In the genomic region with DNA sequence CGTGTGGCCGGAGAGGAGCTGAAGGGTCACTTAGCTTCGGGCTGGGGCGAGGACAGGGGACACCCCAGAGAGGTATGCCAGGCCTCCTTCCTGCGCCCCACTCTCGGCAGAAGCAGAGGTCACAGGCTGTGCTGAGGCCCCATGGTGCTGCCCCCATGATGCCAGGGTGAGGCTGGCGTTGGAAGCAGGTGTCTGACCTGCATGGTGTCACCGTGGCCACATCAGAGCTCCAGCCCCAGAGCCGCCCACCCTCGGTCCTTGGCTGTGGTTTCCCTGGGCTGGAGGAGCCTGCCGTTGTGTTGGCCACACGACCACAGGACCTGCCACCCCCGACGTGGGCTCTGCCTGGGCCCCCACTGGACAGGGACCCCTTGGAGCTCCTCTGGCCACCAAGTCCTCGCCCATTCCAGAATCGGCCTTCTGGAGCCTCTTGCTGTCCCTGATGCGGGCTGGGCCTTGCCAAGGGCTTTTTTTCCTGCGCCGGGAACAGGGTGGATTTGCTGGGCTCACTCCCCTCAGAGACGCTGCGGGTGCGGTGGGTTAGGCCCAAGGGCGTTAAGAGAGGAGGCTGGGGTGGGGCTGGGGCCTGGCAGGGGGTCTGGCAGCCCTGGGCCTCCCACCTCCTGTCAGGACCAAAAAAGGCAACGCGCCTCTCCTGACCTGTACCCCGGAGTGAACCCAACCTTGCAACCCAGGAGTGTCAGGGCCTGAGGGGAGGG, we compare ENCODE assay signal across 22 cellular contexts. TPM values are rescaled to one million over a fixed set of nuclear protein-coding genes. Genes with fewer than 3 reads are reported as not detected.
DNase-seq lines count a peak whose midpoint lies in the region; ATAC-seq and TF ChIP-seq lines count a peak whose summit lies in the region.
"Had no signal": no experiment of that assay in that cellular context is flagged by ENCODE, and none has a peak within 500 bp of the region (broad histone marks: within the 10 kb centered on the region; RNA-seq: fewer than 3 reads in every experiment).

No MANE protein-coding gene starts in this region.

- H3K4me1 ChIP-seq in Karpas-422 (ENCODE audit: low read length) = peaks cover 100% of the 10 kb centered on the region
- peaks cover 2 to 3% of the 10 kb centered on the region in 2 experiments for H3K4me1 ChIP-seq in trophoblast cell (ENCODE audit: control insufficient read depth in 1 of 2, insufficient read depth in 2 of 2, low read length in 2 of 2)
- H3K4me1 ChIP-seq in uterus = peaks cover 24 to 53% of the 10 kb centered on the region in 2 donors

- no peak overlapping the region for H2BK12ac ChIP-seq in trophoblast cell (ENCODE audit: low read length)

- H2AFZ ChIP-seq in Karpas-422 (ENCODE audit: low read length) (no peak overlapping the region), trophoblast cell (ENCODE audit: insufficient read depth, low read length, poor library complexity) (no peak overlapping the region)
- H2AFZ ChIP-seq: GM23338 had no signal

- H2BK5ac ChIP-seq in trophoblast cell (ENCODE audit: low read depth, low read length, poor library complexity) = no peak overlapping the region

- no peak overlapping the region for H3K4ac ChIP-seq in trophoblast cell (ENCODE audit: low read depth, low read length)

- no peak overlapping the region for H4K12ac ChIP-seq in trophoblast cell (ENCODE audit: low read depth, low read length)

- H3K9me2 ChIP-seq in Karpas-422 (replicated peaks; ENCODE audit: insufficient read depth, low read length) = no peaks in the 10 kb centered on the region

- H4K91ac ChIP-seq in trophoblast cell (ENCODE audit: low read depth, low read length) = no peak overlapping the region

- peaks cover 7% of the 10 kb centered on the region for H3K36me3 Mint-ChIP-seq in activated CD8-positive, alpha-beta T cell treated with anti-CD3 and anti-CD28 coated beads, Interleukin-2, amount 10 ng/mL, durations not matched to agents 7 days and 5 days (ENCODE audit: low read depth)

- TF ChIP-seq CTCF in coronary artery (IDR thresholded peaks at IDR 0.05) (no peak), uterus (IDR thresholded peaks at IDR 0.05) (no peak)

- H2AK5ac ChIP-seq in trophoblast cell (ENCODE audit: low read length) = no peak overlapping the region

- POLR2A ChIA-PET in activated CD8-positive, alpha-beta T cell treated with anti-CD3 and anti-CD28 coated beads, Interleukin-2, amount 10 ng/mL, durations not matched to agents 7 days and 5 days (lab: Charles Lee) = no interaction called here

- WGBS in trophoblast cell (ENCODE audit: extremely low coverage, insufficient coverage, insufficient read length) = no CpG with 5 or more reads among the region's 26 CpGs

- no peak for TF ChIP-seq POLR2A in uterus (IDR thresholded peaks at IDR 0.05)

- no peak overlapping the region for H3K14ac ChIP-seq in trophoblast cell (ENCODE audit: low read length)

- CTCF ChIA-PET in activated CD8-positive, alpha-beta T cell treated with anti-CD3 and anti-CD28 coated beads, Interleukin-2, amount 10 ng/mL, durations not matched to agents 7 days and 5 days (lab: Charles Lee) = no interaction called here

- H3K79me1 ChIP-seq in trophoblast cell (ENCODE audit: low read length) = no peaks in the 10 kb centered on the region

- H3K27me3 ChIP-seq in Karpas-422 (ENCODE audit: low read length) (no peaks in the 10 kb centered on the region), trophoblast cell (ENCODE audit: insufficient read depth, low read length) (no peaks in the 10 kb centered on the region), uterus (no peaks in the 10 kb centered on the region)
- H3K27me3 ChIP-seq: brain microvascular endothelial cell had no signal

- DNase-seq in Karpas-422 (no peak), coronary artery (ENCODE audit: low spot score) (no peak), trophoblast cell (no peak), uterus (no peak), kidney glomerular epithelial cell (lab: John Stamatoyannopoulos, UW) (no peak), NCI-H82 (lab: John Stamatoyannopoulos, UW) (no peak)
- no peak for DNase-seq in activated CD8-positive, alpha-beta T cell treated with anti-CD3 and anti-CD28 coated beads, Interleukin-2, amount 10 ng/mL, durations not matched to agents 7 days and 5 days
- DNase-seq: activated gamma-delta T cell treated with Interleukin-2 at 50 U/mL for 16 hours; activated T-cell treated with anti-CD3 and anti-CD28 coated beads, Interleukin-2, amount 50 U/mL, for 24 hours; brain microvascular endothelial cell; CD4-positive, alpha-beta memory T cell; cortex of kidney; islet precursor cell; NCI-H1436 treated with DMSO at 0.1 percent for 48 hours; NCI-H2171; NCI-H524 treated with DMSO at 0.1 percent for 48 hours had no signal

- H4K20me1 ChIP-seq in Karpas-422 (ENCODE audit: insufficient read depth, low read depth, low read length) = peaks cover 55% of the 10 kb centered on the region

- no peaks in the 10 kb centered on the region for H3K27me3 Mint-ChIP-seq in activated CD8-positive, alpha-beta T cell treated with anti-CD3 and anti-CD28 coated beads, Interleukin-2, amount 10 ng/mL, durations not matched to agents 7 days and 5 days (ENCODE audit: low read depth)
- H3K27me3 Mint-ChIP-seq: activated T-cell treated with anti-CD3 and anti-CD28 coated beads, Interleukin-2, amount 50 U/mL, for 24 hours; CD4-positive, alpha-beta memory T cell had no signal

- H3K36me3 ChIP-seq in Karpas-422 (ENCODE audit: insufficient read depth, low read length) (peaks cover 34% of the 10 kb centered on the region), trophoblast cell (ENCODE audit: control insufficient read depth in 1 of 2, insufficient read depth in 2 of 2, low read length in 2 of 2) (peaks cover 60 to 63% of the 10 kb centered on the region in 2 experiments), uterus (no peaks in the 10 kb centered on the region)

- H3K4me3 Mint-ChIP-seq in activated CD8-positive, alpha-beta T cell treated with anti-CD3 and anti-CD28 coated beads, Interleukin-2, amount 10 ng/mL, durations not matched to agents 7 days and 5 days = no peak overlapping the region
- H3K4me3 Mint-ChIP-seq: activated T-cell treated with anti-CD3 and anti-CD28 coated beads, Interleukin-2, amount 50 U/mL, for 24 hours; GM23338; T-helper 1 cell treated with Interleukin-12 subunit alpha and Interleukin-12 subunit beta and Interleukin-4 antibody, amounts not matched to agents 30 μg/mL and 1 μg/mL, for 36 hours had no signal

- peak overlapping the region; percentile 17 for H3K18ac ChIP-seq in trophoblast cell (ENCODE audit: low read length)

- H3K23ac ChIP-seq in trophoblast cell (ENCODE audit: low read length) = no peak overlapping the region

- H3K9me3 Mint-ChIP-seq in activated CD8-positive, alpha-beta T cell treated with anti-CD3 and anti-CD28 coated beads, Interleukin-2, amount 10 ng/mL, durations not matched to agents 7 days and 5 days (ENCODE audit: insufficient read depth) = no peaks in the 10 kb centered on the region
- H3K9me3 Mint-ChIP-seq: activated T-cell treated with anti-CD3 and anti-CD28 coated beads, Interleukin-2, amount 50 U/mL, for 24 hours; CD4-positive, alpha-beta memory T cell; GM23338; T-helper 1 cell treated with Interleukin-12 subunit alpha and Interleukin-12 subunit beta and Interleukin-4 antibody, amounts not matched to agents 30 μg/mL and 1 μg/mL, for 36 hours had no signal

- H3K4me3 ChIP-seq in Karpas-422 (ENCODE audit: low read length) = peak overlapping the region; percentile 19; the same call in 1 of the 2 replicates
- no peak overlapping the region for H3K4me3 ChIP-seq in coronary artery
- H3K4me3 ChIP-seq in trophoblast cell (ENCODE audit: low read depth, low read length) = no peak overlapping the region
- H3K4me3 ChIP-seq in uterus = no peak overlapping the region
- H3K4me3 ChIP-seq: GM23338, lung had no signal

- H3K27ac Mint-ChIP-seq in activated CD8-positive, alpha-beta T cell treated with anti-CD3 and anti-CD28 coated beads, Interleukin-2, amount 10 ng/mL, durations not matched to agents 7 days and 5 days = no peak overlapping the region
- H3K27ac Mint-ChIP-seq: activated T-cell treated with anti-CD3 and anti-CD28 coated beads, Interleukin-2, amount 50 U/mL, for 24 hours; CD4-positive, alpha-beta memory T cell; GM23338; T-helper 1 cell treated with Interleukin-12 subunit alpha and Interleukin-12 subunit beta and Interleukin-4 antibody, amounts not matched to agents 30 μg/mL and 1 μg/mL, for 36 hours had no signal

- peaks cover 31% of the 10 kb centered on the region for H3K4me1 Mint-ChIP-seq in activated CD8-positive, alpha-beta T cell treated with anti-CD3 and anti-CD28 coated beads, Interleukin-2, amount 10 ng/mL, durations not matched to agents 7 days and 5 days (ENCODE audit: low read depth)

- no peak for ATAC-seq in activated CD8-positive, alpha-beta T cell treated with anti-CD3 and anti-CD28 coated beads, Interleukin-2, amount 10 ng/mL, durations not matched to agents 7 days and 5 days
- ATAC-seq: GM23338 had no signal

- no peaks in the 10 kb centered on the region for H3K9me3 ChIP-seq in Karpas-422 (ENCODE audit: low read length)
- peaks cover 3% of the 10 kb centered on the region for H3K9me3 ChIP-seq in trophoblast cell (ENCODE audit: insufficient read depth, low read depth, low read length)
- no peaks in the 10 kb centered on the region for H3K9me3 ChIP-seq in uterus

- peak overlapping the region; percentile 100 for H3K27ac ChIP-seq in Karpas-422 (ENCODE audit: low read length)
- peak overlapping the region; percentile 34 to 81 for H3K27ac ChIP-seq in coronary artery
- H3K27ac ChIP-seq in trophoblast cell (ENCODE audit: low read depth, low read length) = no peak overlapping the region
- peak overlapping the region; percentile 82 to 91 for H3K27ac ChIP-seq in uterus
- H3K27ac ChIP-seq: brain microvascular endothelial cell, KMS-11 had no signal

- H3K4me2 ChIP-seq in Karpas-422 (ENCODE audit: low read depth, low read length, poor library complexity, severe bottlenecking) = peak overlapping the region; percentile 85
- H3K4me2 ChIP-seq in trophoblast cell (ENCODE audit: low read length) = no peak overlapping the region
- H3K4me2 ChIP-seq: GM23338, KMS-11 had no signal

- no peak overlapping the region for H2BK120ac ChIP-seq in trophoblast cell (ENCODE audit: insufficient read depth, low read length, poor library complexity)

- no peak overlapping the region for H4K8ac ChIP-seq in trophoblast cell (ENCODE audit: low read depth, low read length)

- H3K79me2 ChIP-seq in Karpas-422 (ENCODE audit: low read length) (peaks cover 66% of the 10 kb centered on the region), trophoblast cell (ENCODE audit: control insufficient read depth, insufficient read depth, low read length, poor library complexity) (no peaks in the 10 kb centered on the region)

- intact Hi-C loops in uterus (cut with DNase I; ENCODE audit: low total_unique reads) = no loop called here

- H3K9ac ChIP-seq in Karpas-422 (ENCODE audit: low read length) (peak overlapping the region; percentile 99), trophoblast cell (ENCODE audit: low read length) (no peak overlapping the region)
- H3K9ac ChIP-seq: KMS-11 had no signal

RNA-seq across cellular contexts. Expression of gene TSSC4, which starts 8.2 kb away (rescaled TPM):
- 25.3 and 47.5 TPM in 2 replicates for total RNA-seq in Karpas-422 (2014; rRNA removed; shearing (Covaris generic); ENCODE audit: low replicate concordance)
- polyA plus RNA-seq in trophoblast cell (2013) = 87.7 and 88.6 TPM in 2 replicates
- total RNA-seq in uterus = 10 to 100 TPM; 11.0 to 66.5 (median 26.2) TPM
- total RNA-seq in activated CD8-positive, alpha-beta T cell treated with anti-CD3 and anti-CD28 coated beads, Interleukin-2, amount 10 ng/mL, durations not matched to agents 7 days and 5 days = 10 to 100 TPM; 45.3 to 49.4 TPM

RNA-seq across cellular contexts. Expression of gene CD81, which starts 15.3 kb away (rescaled TPM):
- total RNA-seq in Karpas-422 (2014; rRNA removed; shearing (Covaris generic); ENCODE audit: low replicate concordance) = 356 and 467 TPM in 2 replicates
- 242 and 246 TPM in 2 replicates for polyA plus RNA-seq in trophoblast cell (2013)
- 100 to 1,000 TPM; 394 to 852 (median 626) TPM for total RNA-seq in uterus
- 100 to 1,000 TPM; 142 to 145 TPM for total RNA-seq in activated CD8-positive, alpha-beta T cell treated with anti-CD3 and anti-CD28 coated beads, Interleukin-2, amount 10 ng/mL, durations not matched to agents 7 days and 5 days

RNA-seq across cellular contexts. Expression of gene TRPM5, which starts 51.9 kb away (rescaled TPM):
- total RNA-seq in Karpas-422 (2014; rRNA removed; shearing (Covaris generic); ENCODE audit: low replicate concordance) = not detected in 2 replicates
- polyA plus RNA-seq in trophoblast cell (2013) = 0.03 and 0.04 TPM in 2 replicates
- total RNA-seq in uterus = under 1 TPM in 1 of 4 donors, not detected in 3; 0.21 TPM
- not detected for total RNA-seq in activated CD8-positive, alpha-beta T cell treated with anti-CD3 and anti-CD28 coated beads, Interleukin-2, amount 10 ng/mL, durations not matched to agents 7 days and 5 days
- total RNA-seq: GM23338, posterior vena cava had no signal
- polyA plus RNA-seq: CD4-positive, alpha-beta memory T cell; GM23338 had no signal

RNA-seq across cellular contexts. Expression of gene KCNQ1, which starts 52.4 kb away (rescaled TPM):
- total RNA-seq in Karpas-422 (2014; rRNA removed; shearing (Covaris generic); ENCODE audit: low replicate concordance) = not detected in 2 replicates
- 0.53 and 0.64 TPM in 2 replicates for polyA plus RNA-seq in trophoblast cell (2013)
- total RNA-seq in uterus = 10 to 100 TPM in 1 of 4 donors, 1 to 10 TPM in 3; 2.6 to 10.4 (median 5.4) TPM
- total RNA-seq in activated CD8-positive, alpha-beta T cell treated with anti-CD3 and anti-CD28 coated beads, Interleukin-2, amount 10 ng/mL, durations not matched to agents 7 days and 5 days = 10 to 100 TPM; 20.4 to 26.0 TPM
- total RNA-seq: HT1080 had no signal
